ENCODE assay signal across 26 cellular contexts in the genomic region with DNA sequence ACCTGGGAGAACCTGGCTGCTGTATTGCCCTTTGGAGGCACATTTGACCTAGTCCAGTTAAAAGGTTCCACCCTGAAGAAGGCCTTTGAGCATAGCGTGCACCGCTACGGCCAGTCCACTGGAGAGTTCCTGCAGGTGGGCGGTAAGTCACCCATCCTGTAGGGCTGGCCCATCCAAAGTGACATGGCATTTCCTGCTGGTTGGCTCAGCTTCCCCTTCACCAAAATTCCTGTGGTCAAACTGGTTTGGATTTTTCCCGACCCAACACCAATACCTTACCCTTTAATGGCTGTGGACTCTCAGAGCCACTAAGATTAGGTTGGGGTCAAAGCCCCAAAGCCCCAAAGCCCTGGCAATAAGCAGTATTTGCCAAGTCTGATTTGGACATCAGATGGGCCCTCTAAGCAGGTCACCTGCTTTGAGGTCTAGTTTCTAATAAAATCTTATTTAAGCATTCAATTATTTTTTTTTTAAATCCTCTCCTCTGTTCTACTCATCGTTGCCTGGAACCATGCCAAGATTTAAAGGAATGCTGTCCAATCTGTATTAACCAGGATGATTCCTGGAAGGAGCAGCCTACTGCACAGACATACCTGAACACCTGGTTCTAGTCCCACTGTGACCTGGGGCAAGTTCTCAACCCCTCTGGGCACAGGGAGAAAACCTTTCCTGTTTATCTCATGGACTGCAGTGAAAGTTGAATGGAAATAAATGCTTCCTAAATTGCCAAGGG. TPM values are rescaled to one million over a fixed set of nuclear protein-coding genes. Genes with fewer than 3 reads are reported as not detected.
DNase-seq lines count a peak whose midpoint lies in the region; ATAC-seq, FAIRE-seq and TF ChIP-seq lines count a peak whose summit lies in the region.
"Had no signal": no experiment of that assay in that cellular context is flagged by ENCODE, and none has a peak within 500 bp of the region (broad histone marks: within the 10 kb centered on the region; RNA-seq: fewer than 3 reads in every experiment).

No MANE protein-coding gene starts in this region.

- no peak overlapping the region for H3K9ac ChIP-seq in GM23248

- peaks cover 72% of the 10 kb centered on the region for H3K36me3 ChIP-seq in GM23248 (ENCODE audit: low read depth)
- peaks cover 4% of the 10 kb centered on the region for H3K36me3 ChIP-seq in bronchial epithelial cell (ENCODE audit: control insufficient read depth, insufficient read depth, low read length)
- H3K36me3 ChIP-seq in sigmoid colon: peaks cover 0 to 19% (median 2%) of the 10 kb centered on the region in 4 donors

- 80 to 84% methylated on average over 6 of the region's 6 CpGs for WGBS in GM23248 (ENCODE audit: low coverage in 1 of 2, low lambda C conversion rate in 2 of 2, missing lambda C conversion rate in 2 of 2), 2 experiments
- WGBS in sigmoid colon, 2 donors: 79 to 81% methylated on average over 6 of the region's 6 CpGs

- no peak overlapping the region for H2AFZ ChIP-seq in GM23248

- H3K36me3 Mint-ChIP-seq in effector memory CD8-positive, alpha-beta T cell (ENCODE audit: insufficient read depth): no peaks in the 10 kb centered on the region

- H3K9me2 ChIP-seq in GM23248 (ENCODE audit: insufficient read depth): no peaks in the 10 kb centered on the region

- H3F3A ChIP-seq in GM23248 (ENCODE audit: insufficient read depth): peaks cover 60% of the 10 kb centered on the region

- H3K79me2 ChIP-seq in GM23248 (ENCODE audit: insufficient read depth): no peaks in the 10 kb centered on the region

- ATAC-seq in HG02852 (IDR thresholded peaks at IDR 0.05; ENCODE audit: unreplicated experiment): no peak
- no peak for ATAC-seq in effector memory CD8-positive, alpha-beta T cell (replicated peaks)
- ATAC-seq: activated CD4-positive, CD25-positive, alpha-beta regulatory T cell treated with anti-CD3 and anti-CD28 coated beads, Interleukin-2, amount 50 U/mL, for 24 hours; left ventricle myocardium superior had no signal

- H3K4me2 ChIP-seq in GM23248 (ENCODE audit: unreplicated experiment): no peak overlapping the region
- H3K4me2 ChIP-seq: smooth muscle cell had no signal

- H3K27ac ChIP-seq in GM23248: no peak overlapping the region
- H3K27ac ChIP-seq in sigmoid colon: no peak overlapping the region
- H3K27ac ChIP-seq: SJSA1 had no signal

- TF ChIP-seq CTCF in bronchial epithelial cell (IDR thresholded peaks at IDR 0.05; ENCODE audit: insufficient read depth, low read length, severe bottlenecking): no peak
- no peak for TF ChIP-seq CTCF in sigmoid colon (IDR thresholded peaks at IDR 0.05)

- no peak for TF ChIP-seq EP300 in sigmoid colon (IDR thresholded peaks at IDR 0.05)

- DNase-seq in GM23248: peak; percentile 38
- DNase-seq in NCI-H226: peak; percentile 38
- peak; percentile 54 for DNase-seq in bronchial epithelial cell (ENCODE audit: low read depth)
- DNase-seq in lung microvascular endothelial cell (ENCODE audit: low read depth in 2 of 2): peak; percentile 31 to 43
- DNase-seq in activated T-cell treated with anti-CD3 and anti-CD28 coated beads, Interleukin-2, amount 50 U/mL, for 48 hours: no peak
- DNase-seq in effector memory CD8-positive, alpha-beta T cell: no peak
- DNase-seq in sigmoid colon: no peak
- DNase-seq: activated CD8-positive, alpha-beta memory T cell treated with anti-CD3 and anti-CD28 coated beads for 24 hours; activated naive CD8-positive, alpha-beta T cell treated with anti-CD3 and anti-CD28 coated beads, Interleukin-2, amount 10 ng/mL, durations not matched to agents 7 days and 5 days; central memory CD4-positive, alpha-beta T cell; endodermal cell; GF-D8; KBM-7; left ventricle myocardium superior; naive B cell; NCI-H1105 treated with DMSO at 0.1 percent for 48 hours; NCI-H2227 treated with DMSO at 0.1 percent for 48 hours; posterior cingulate gyrus; stimulated activated CD4-positive, alpha-beta T cell treated with anti-CD3 and anti-CD28 coated beads, Interleukin-4, amount 100 ng/mL, for 4 hours; stimulated activated CD8-positive, alpha-beta memory T cell treated with anti-CD3 and anti-CD28 coated beads, Interleukin-4, amount 100 ng/mL, for 48 hours; T-helper 9 cell had no signal

- H4K20me1 ChIP-seq in GM23248 (ENCODE audit: insufficient read depth): no peaks in the 10 kb centered on the region

- no peak for FAIRE-seq in bronchial epithelial cell (lab: Jason Lieb, UNC)
- FAIRE-seq: GM12891 had no signal

- no peak overlapping the region for H3K27ac Mint-ChIP-seq in effector memory CD8-positive, alpha-beta T cell
- H3K27ac Mint-ChIP-seq: activated naive CD8-positive, alpha-beta T cell treated with anti-CD3 and anti-CD28 coated beads, Interleukin-2, amount 10 ng/mL, durations not matched to agents 7 days and 5 days; endodermal cell had no signal

- no peak overlapping the region for H3K4me3 ChIP-seq in GM23248
- H3K4me3 ChIP-seq in bronchial epithelial cell (ENCODE audit: low read depth, low read length): no peak overlapping the region
- no peak overlapping the region for H3K4me3 ChIP-seq in sigmoid colon
- H3K4me3 ChIP-seq: SJSA1, smooth muscle cell had no signal

- in situ Hi-C loops in GM23248 (cut with MboI): loop anchor here (25.0 kb wide), 1 partner anchor 728 kb away; the partner anchor contains the start of gene TBX18

- H3K27me3 Mint-ChIP-seq in effector memory CD8-positive, alpha-beta T cell: no peaks in the 10 kb centered on the region
- H3K27me3 Mint-ChIP-seq: activated naive CD8-positive, alpha-beta T cell treated with anti-CD3 and anti-CD28 coated beads, Interleukin-2, amount 10 ng/mL, durations not matched to agents 7 days and 5 days; naive B cell had no signal

- no peaks in the 10 kb centered on the region for H3K4me1 Mint-ChIP-seq in effector memory CD8-positive, alpha-beta T cell (ENCODE audit: low read depth in 2 of 2)
- H3K4me1 Mint-ChIP-seq: activated naive CD8-positive, alpha-beta T cell treated with anti-CD3 and anti-CD28 coated beads, Interleukin-2, amount 10 ng/mL, durations not matched to agents 7 days and 5 days; endodermal cell; naive B cell had no signal

- intact Hi-C loops in sigmoid colon (cut with DNase I): no loop called here

- TF ChIP-seq POLR2A in sigmoid colon (IDR thresholded peaks at IDR 0.05): no peak

- no peaks in the 10 kb centered on the region for H3K9me3 ChIP-seq in GM23248 (ENCODE audit: low read depth)
- H3K9me3 ChIP-seq in sigmoid colon: no peaks in the 10 kb centered on the region
- H3K9me3 ChIP-seq: SJSA1 had no signal

- peaks cover 0 to 1% of the 10 kb centered on the region in 2 donors for H3K9me3 Mint-ChIP-seq in effector memory CD8-positive, alpha-beta T cell
- H3K9me3 Mint-ChIP-seq: activated naive CD8-positive, alpha-beta T cell treated with anti-CD3 and anti-CD28 coated beads, Interleukin-2, amount 10 ng/mL, durations not matched to agents 7 days and 5 days; endodermal cell had no signal

- H3K4me1 ChIP-seq in GM23248 (ENCODE audit: insufficient read depth): peaks cover 14% of the 10 kb centered on the region
- H3K4me1 ChIP-seq in sigmoid colon: peaks cover 0 to 9% (median 3%) of the 10 kb centered on the region in 4 donors
- H3K4me1 ChIP-seq: SJSA1 had no signal

- no peaks in the 10 kb centered on the region for H3K27me3 ChIP-seq in GM23248 (replicated peaks; ENCODE audit: insufficient read depth)
- H3K27me3 ChIP-seq in bronchial epithelial cell (ENCODE audit: control insufficient read depth, insufficient read depth, low read length): no peaks in the 10 kb centered on the region
- no peaks in the 10 kb centered on the region for H3K27me3 ChIP-seq in sigmoid colon
- H3K27me3 ChIP-seq: SJSA1 had no signal

- no peak overlapping the region for H3K4me3 Mint-ChIP-seq in effector memory CD8-positive, alpha-beta T cell
- H3K4me3 Mint-ChIP-seq: activated naive CD8-positive, alpha-beta T cell treated with anti-CD3 and anti-CD28 coated beads, Interleukin-2, amount 10 ng/mL, durations not matched to agents 7 days and 5 days; endodermal cell; naive B cell had no signal

RNA-seq across cellular contexts. Expression of gene NT5E, which starts 40.8 kb away (rescaled TPM):
- 264 and 293 TPM in 2 replicates for total RNA-seq in GM23248 (2014; rRNA removed; shearing (Covaris generic))
- polyA plus RNA-seq in GM23248 (2016; fragmentation: Nextera tagmentation; extraction: Ambion mirVana) (201 and 205 TPM in 2 replicates), sigmoid colon (10 to 100 TPM in 2 of 3 donors, 1 to 10 TPM in 1; 4.6 to 19.2 (median 12.7) TPM)
- total RNA-seq in bronchial epithelial cell (31.4 and 71.1 TPM in 2 replicates), lung microvascular endothelial cell (65.7 and 135 TPM in 2 replicates), sigmoid colon (10 to 100 TPM; 21.7 to 70.3 (median 33.1) TPM)

Comparison
In these comparisons a context has a peak if more than half of its experiments do, and no peak if none do; other contexts are left out.
1. DNase-seq: peak in GM23248 (single experiment), NCI-H226 (single experiment), bronchial epithelial cell (single experiment) and lung microvascular endothelial cell (2 of 2); none in activated T-cell treated with anti-CD3 and anti-CD28 coated beads, Interleukin-2, amount 50 U/mL, for 48 hours (0 of 2), effector memory CD8-positive, alpha-beta T cell (0 of 3) and sigmoid colon (single experiment).